Comparison of ENCODE assay signal across 8 cellular contexts in the genomic region with DNA sequence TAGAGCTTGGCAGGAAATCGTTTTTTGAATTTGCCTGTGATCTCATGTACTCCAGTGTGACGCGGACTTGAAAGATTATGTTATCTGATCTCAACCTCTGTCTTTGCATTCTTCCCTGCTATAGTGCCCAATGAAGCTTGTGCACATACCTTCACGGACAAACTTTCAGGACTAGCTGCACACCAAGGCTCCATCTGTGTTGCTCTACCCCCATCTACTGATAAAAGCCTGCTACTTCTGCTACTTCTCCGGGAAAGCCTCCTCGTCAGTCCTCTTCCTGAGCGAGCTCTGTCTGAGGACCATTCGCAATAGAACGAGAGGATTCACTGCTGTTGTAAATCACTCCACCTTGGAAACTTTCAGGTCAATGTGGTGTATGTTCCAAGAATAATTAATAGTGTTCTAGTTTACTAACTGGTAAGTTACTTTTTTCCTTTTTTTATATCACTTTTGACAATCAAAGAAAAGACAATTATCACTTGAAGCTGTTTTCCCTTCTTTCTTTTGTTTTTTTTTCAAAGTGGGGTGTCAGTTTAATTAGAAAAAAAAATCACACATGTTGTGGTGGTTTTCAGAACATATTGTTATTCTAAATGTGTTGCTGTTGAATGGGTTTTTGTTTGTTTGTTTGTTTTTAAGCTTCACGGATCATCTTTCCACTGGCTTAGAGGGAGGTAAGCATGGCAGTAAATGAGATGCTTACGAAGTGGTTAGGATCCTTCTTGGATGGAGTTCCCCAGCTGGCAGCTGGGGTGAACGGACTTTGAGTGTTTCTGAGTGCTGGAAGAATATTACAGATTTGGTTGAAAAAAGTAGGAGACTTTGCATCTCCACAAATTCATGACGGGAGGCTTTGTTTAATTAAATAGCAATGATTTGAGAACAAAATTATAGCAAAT.
DNase-seq lines count a peak whose midpoint lies in the region; ATAC-seq and TF ChIP-seq lines count a peak whose summit lies in the region.

No MANE protein-coding gene starts in this region.

- DNase-seq in DMS 273 (lab: John Stamatoyannopoulos, UW; ENCODE audit: unreplicated experiment) (peak; percentile 56), SK-N-DZ (ENCODE audit: low spot score) (peak; percentile 33), cerebellar cortex (ENCODE audit: low spot score) (peak; percentile 57), kidney tubule cell (ENCODE audit: low spot score) (peak; percentile 76), stromal cell of bone marrow (ENCODE audit: low read depth) (peak; percentile 49), NCI-H128 (lab: John Stamatoyannopoulos, UW; ENCODE audit: unreplicated experiment) (no peak)

- peak; percentile 63 for ATAC-seq in GM19455 (IDR thresholded peaks at IDR 0.05; ENCODE audit: unreplicated experiment)

- TF ChIP-seq CTCF in LNCAP (IDR thresholded peaks at IDR 0.05) = peak; percentile 63
